Comparison of ENCODE assay signal across 8 cellular contexts in the genomic region with DNA sequence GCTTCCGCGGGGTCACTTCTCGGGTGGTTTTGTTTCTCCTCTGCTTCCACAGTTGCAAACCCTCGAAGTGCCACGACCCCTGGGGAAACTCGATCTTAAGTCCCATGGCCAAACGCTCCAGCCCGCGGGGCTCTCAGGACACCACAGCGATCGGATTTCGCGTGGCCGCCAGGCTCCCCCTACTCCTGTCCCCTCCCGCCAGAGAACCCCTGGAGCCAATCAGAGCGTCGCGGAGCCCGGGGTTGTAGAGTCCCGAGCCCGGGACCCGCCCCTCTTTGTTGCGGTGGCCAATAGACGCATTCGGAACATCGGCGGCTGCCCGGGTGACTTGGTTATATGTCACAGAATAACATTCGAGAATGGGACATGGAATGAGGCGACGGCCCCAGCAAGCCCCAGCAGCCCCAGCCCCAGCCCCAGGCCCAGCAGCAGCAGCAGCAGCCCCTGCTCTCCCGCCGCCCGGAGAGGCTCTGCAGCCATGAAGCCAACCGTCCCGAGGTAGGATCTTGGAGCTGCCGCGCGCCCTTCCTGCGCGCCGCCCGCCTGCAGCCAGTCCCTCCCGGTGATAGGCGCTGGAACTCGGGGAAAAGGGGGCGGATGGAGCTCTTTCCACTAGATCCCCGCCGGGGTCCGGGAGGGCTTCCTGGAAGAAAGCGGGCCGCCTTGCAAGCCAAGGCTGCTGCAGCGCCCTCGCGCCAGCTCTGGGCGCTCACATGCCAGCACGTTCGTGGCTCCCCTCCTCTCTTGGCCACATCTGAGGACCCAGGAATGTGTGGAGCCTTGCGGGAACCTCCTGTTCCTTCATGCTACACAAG. TPM values are rescaled to one million over a fixed set of nuclear protein-coding genes. Genes with fewer than 3 reads are reported as not detected.
DNase-seq lines count a peak whose midpoint lies in the region; ATAC-seq and TF ChIP-seq lines count a peak whose summit lies in the region.

A gene (plus strand): TSS at position 299 of the 815 bp plus-strand sequence. CDS start 1,002 bp downstream, outside the sequence.

- H3K9ac ChIP-seq in ES-I3 (ENCODE audit: low read depth, low read length), result peak within 1 kb of the TSS; percentile 73

- peak; percentile 91 for ATAC-seq in GM21786 (IDR thresholded peaks at IDR 0.05; ENCODE audit: unreplicated experiment)

- H3K27ac ChIP-seq in left ventricle myocardium inferior (replicated peaks) (no peak within 1 kb of the TSS), uterus (peak within 1 kb of the TSS; percentile 2 to 30)

- H3K4me3 ChIP-seq in left ventricle myocardium inferior (peak within 1 kb of the TSS; percentile 75), uterus (peak within 1 kb of the TSS; percentile 33 to 63)

- intact Hi-C loops in left ventricle myocardium inferior (cut with micrococcal nuclease) (no loop called here), posterior vena cava (cut with DNase I) (no loop called here), uterus (cut with DNase I; ENCODE audit: low total_unique reads) (no loop called here)

- H3K9me3 ChIP-seq in ES-I3 (ENCODE audit: control insufficient read depth, insufficient read depth, low read length) (no peaks in the 10 kb centered on the region), left ventricle myocardium inferior (replicated peaks) (no peaks in the 10 kb centered on the region), uterus (no peaks in the 10 kb centered on the region)

- TF ChIP-seq CTCF in left ventricle myocardium inferior (IDR thresholded peaks at IDR 0.05; ENCODE audit: borderline replicate concordance), result no peak
- no peak for TF ChIP-seq CTCF in uterus (IDR thresholded peaks at IDR 0.05)

- TF ChIP-seq POLR2A in uterus (IDR thresholded peaks at IDR 0.05), result peak in 1 of 2 donors; percentile 21

- H3K36me3 ChIP-seq in ES-I3 (ENCODE audit: insufficient read depth, low read length) (peaks cover 29% of the 10 kb centered on the region), left ventricle myocardium inferior (no peaks in the 10 kb centered on the region), uterus (no peaks in the 10 kb centered on the region)

- DNase-seq in Kasumi-1 (lab: John Stamatoyannopoulos, UW) (peak; percentile 87 to 90), SK-N-DZ (ENCODE audit: low spot score) (peak; percentile 91), left ventricle myocardium inferior (peak; percentile 87), posterior vena cava (ENCODE audit: low spot score) (peak; percentile 94), uterus (peak; percentile 79 to 85)
- DNase-seq in activated naive CD8-positive, alpha-beta T cell treated with anti-CD3 and anti-CD28 coated beads, Interleukin-2, amount 50 U/mL, for 16 hours (ENCODE audit: low read depth, low spot score), result peak; percentile 8

- H3K4me1 ChIP-seq in ES-I3 (ENCODE audit: insufficient read depth, low read length) (peaks cover 26% of the 10 kb centered on the region), left ventricle myocardium inferior (peaks cover 26% of the 10 kb centered on the region), uterus (no peaks in the 10 kb centered on the region)

- H3K27me3 ChIP-seq in left ventricle myocardium inferior (ENCODE audit: low read depth), result peaks cover 62% of the 10 kb centered on the region
- no peaks in the 10 kb centered on the region for H3K27me3 ChIP-seq in uterus

RNA-seq across cellular contexts. Expression of the gene that starts here (rescaled TPM):
- 10.9 and 11.1 TPM in 2 replicates for polyA plus RNA-seq in SK-N-DZ (2014; cell fraction: cytosol; rRNA removed)
- 21.4 and 28.4 TPM in 2 replicates for polyA plus RNA-seq in SK-N-DZ (2014; cell fraction: nucleus; rRNA removed)
- total RNA-seq in left ventricle myocardium inferior (1.2 TPM), posterior vena cava (1 to 10 TPM; 3.3 to 4.8 TPM), uterus (10 to 100 TPM in 1 of 4 donors, 1 to 10 TPM in 1, under 1 TPM in 2; under 0.01 to 17.2 (median 1.1) TPM)

Comparison
In these comparisons a context has a peak if more than half of its experiments do, and no peak if none do; other contexts are left out.
1. DNase-seq: peak in every context shown above with its lines; median percentile 94 in posterior vena cava; 91 in SK-N-DZ; 88 in Kasumi-1; 87 in left ventricle myocardium inferior; 82 in uterus; 8 in activated naive CD8-positive, alpha-beta T cell treated with anti-CD3 and anti-CD28 coated beads, Interleukin-2, amount 50 U/mL, for 16 hours.